9 cellular contexts compared by ENCODE assay signal in genomic region chr1:156113263-156114004, GRCh38. TPM values are rescaled to one million over a fixed set of nuclear protein-coding genes. Genes with fewer than 3 reads are reported as not detected.
A peak's percentile ranks its signal among the peaks of the same experiment; 100 is the strongest.
DNase-seq lines count a peak whose midpoint lies in the region; ATAC-seq and TF ChIP-seq lines count a peak whose summit lies in the region.
"Had no signal": no experiment of that assay in that cellular context is flagged by ENCODE, and none has a peak within 500 bp of the region (broad histone marks: within the 10 kb centered on the region; RNA-seq: fewer than 3 reads in every experiment).

No MANE protein-coding gene starts in this region.

- no peak for ATAC-seq in heart right ventricle
- no peak for ATAC-seq in Right ventricle myocardium inferior
- no peak for ATAC-seq in naive B cell (ENCODE audit: low read depth in 2 of 2)

- POLR2A ChIA-PET in GM10248 (lab: Yijun Ruan, JAX), result interaction anchor here (0.5 to 17.9 kb wide), 3 partner anchors 12 to 35 kb away, joined by 3 to 266 read pairs (median 3); no protein-coding TSS in a partner anchor

- peak overlapping the region in 6 of 8 donors; percentile 12 to 90 (median 70) for H3K4me3 Mint-ChIP-seq in naive B cell

- H3K27me3 ChIP-seq in heart right ventricle (peaks cover 0 to 7% (median 0%) of the 10 kb centered on the region in 7 donors), colonic mucosa (no peaks in the 10 kb centered on the region)

- H3K9me3 Mint-ChIP-seq in naive B cell, result no peaks in the 10 kb centered on the region

- intact Hi-C loops in heart right ventricle (cut with DNase I) (no loop called here), Right ventricle myocardium inferior (cut with DNase I) (no loop called here), colonic mucosa (cut with DNase I) (no loop called here)

- peaks cover 0 to 8% of the 10 kb centered on the region in 2 donors for H3K36me3 Mint-ChIP-seq in naive B cell

- H3K36me3 ChIP-seq in heart right ventricle (peaks cover 0 to 11% (median 0%) of the 10 kb centered on the region in 9 donors), colonic mucosa (no peaks in the 10 kb centered on the region), urinary bladder (ENCODE audit: insufficient read depth) (no peaks in the 10 kb centered on the region)

- H3K27me3 Mint-ChIP-seq in naive B cell, result peaks cover 34 to 71% (median 57%) of the 10 kb centered on the region in 3 donors

- H3K9me3 ChIP-seq in heart right ventricle (no peaks in the 10 kb centered on the region), colonic mucosa (no peaks in the 10 kb centered on the region)

- WGBS in heart right ventricle, 2 donors, result 47 to 55% methylated on average over 4 of the region's 4 CpGs
- 37% methylated on average over 4 of the region's 4 CpGs for WGBS in urinary bladder

- DNase-seq in heart right ventricle (no peak), Right ventricle myocardium inferior (ENCODE audit: missing footprints) (no peak), colonic mucosa (peak; percentile 31), naive B cell (no peak), GM10248 (ENCODE audit: extremely low spot score) (no peak), Kasumi-1 (lab: John Stamatoyannopoulos, UW) (no peak), LoVo (ENCODE audit: low spot score) (no peak)

- H3K4me1 Mint-ChIP-seq in naive B cell, result peaks cover 18 to 22% (median 20%) of the 10 kb centered on the region in 3 donors

- peak overlapping the region in 4 of 6 donors; percentile 8 to 98 (median 58) for H3K27ac Mint-ChIP-seq in naive B cell

- TF ChIP-seq CTCF in heart right ventricle (IDR thresholded peaks at IDR 0.05) (no peak), colonic mucosa (IDR thresholded peaks at IDR 0.05) (no peak), GM10248 (IDR thresholded peaks at IDR 0.05; ENCODE audit: control extremely low read depth, extremely low read depth, low read depth, missing control alignments) (no peak)

- CTCF ChIA-PET in GM10248 (lab: Yijun Ruan, JAX), result interaction anchor here (2.0 to 27.7 kb wide), 4 partner anchors 10 to 17 kb away, joined by 7 to 1172 read pairs (median 74); partner anchors contain the start of gene MEX3A

- H3K4me3 ChIP-seq in heart right ventricle (peak overlapping the region in 2 of 10 donors; percentile 95 to 99), colonic mucosa (no peak overlapping the region), urinary bladder (ENCODE audit: low read depth, low read length) (no peak overlapping the region)

- peak overlapping the region in 1 of 2 donors; percentile 100 for H3K9ac ChIP-seq in colonic mucosa (ENCODE audit: low read depth in 2 of 2, low read length in 2 of 2)

- H3K4me1 ChIP-seq in heart right ventricle (peaks cover 13 to 53% (median 34%) of the 10 kb centered on the region in 9 donors), colonic mucosa (peaks cover 5% of the 10 kb centered on the region), urinary bladder (ENCODE audit: insufficient read depth) (no peaks in the 10 kb centered on the region)

- H3K27ac ChIP-seq in heart right ventricle, result peak overlapping the region in 9 of 10 donors; percentile 93 to 100 (median 98)
- H3K27ac ChIP-seq in colonic mucosa, result peak overlapping the region; percentile 94
- H3K27ac ChIP-seq in urinary bladder (ENCODE audit: low read depth), result peak overlapping the region; percentile 93

RNA-seq across cellular contexts. Expression of gene LMNA, which starts 1.1 kb away (rescaled TPM):
- total RNA-seq in heart right ventricle (100 to 1,000 TPM; 213 to 554 (median 267) TPM), Right ventricle myocardium inferior (288 TPM), colonic mucosa (100 to 1,000 TPM; 414 to 610 TPM), urinary bladder (224 TPM)
- polyA plus RNA-seq in heart right ventricle (100 to 1,000 TPM; 286 to 356 TPM), naive B cell (ENCODE audit: low read depth in 6 of 6) (1 to 10 TPM in 4 of 6 donors, under 1 TPM in 2; 0.33 to 3.0 (median 1.4) TPM), urinary bladder (306 TPM)

RNA-seq across cellular contexts. Expression of gene MEX3A, which starts 31.2 kb away (rescaled TPM):
- total RNA-seq in heart right ventricle, result under 1 TPM; 0.09 to 0.31 (median 0.19) TPM
- under 1 TPM; 0.17 to 0.29 TPM for polyA plus RNA-seq in heart right ventricle
- 0.24 TPM for total RNA-seq in Right ventricle myocardium inferior
- 1 to 10 TPM; 1.6 to 3.7 TPM for total RNA-seq in colonic mucosa
- polyA plus RNA-seq in naive B cell (ENCODE audit: low read depth in 6 of 6), result under 1 TPM in 2 of 6 donors, not detected in 4; 0.05 to 0.13 TPM
- total RNA-seq in urinary bladder, result 7.2 TPM
- polyA plus RNA-seq in urinary bladder, result 0.76 TPM

RNA-seq across cellular contexts. Expression of gene SEMA4A, which starts 40.0 kb away (rescaled TPM):
- total RNA-seq in heart right ventricle (1 to 10 TPM in 9 of 10 donors, under 1 TPM in 1; 0.98 to 6.8 (median 1.8) TPM), Right ventricle myocardium inferior (2.2 TPM), colonic mucosa (1 to 10 TPM; 4.5 to 5.6 TPM), urinary bladder (7.3 TPM)
- polyA plus RNA-seq in heart right ventricle (1 to 10 TPM; 1.1 to 2.0 TPM), naive B cell (ENCODE audit: low read depth in 6 of 6) (10 to 100 TPM; 23.3 to 37.3 (median 29.5) TPM), urinary bladder (7.0 TPM)

RNA-seq across cellular contexts. Expression of gene RAB25, which starts 52.5 kb away (rescaled TPM):
- total RNA-seq in heart right ventricle, result under 1 TPM in 1 of 10 donors, not detected in 9; 0.50 TPM
- under 1 TPM in 1 of 2 donors, not detected in 1; 0.17 TPM for polyA plus RNA-seq in heart right ventricle
- not detected for total RNA-seq in Right ventricle myocardium inferior
- total RNA-seq in colonic mucosa, result 100 to 1,000 TPM; 213 TPM
- polyA plus RNA-seq in naive B cell (ENCODE audit: low read depth in 6 of 6), result not detected
- total RNA-seq in urinary bladder, result 11.9 TPM
- polyA plus RNA-seq in urinary bladder, result 28.2 TPM
- total RNA-seq: SK-MEL-5 had no signal

RNA-seq across cellular contexts. Expression of gene LAMTOR2, which starts 58.9 kb away (rescaled TPM):
- total RNA-seq in heart right ventricle, result 10 to 100 TPM; 49.4 to 64.9 (median 59.6) TPM
- 100 to 1,000 TPM in 1 of 2 donors, 10 to 100 TPM in 1; 94.3 to 105 TPM for polyA plus RNA-seq in heart right ventricle
- 63.8 TPM for total RNA-seq in Right ventricle myocardium inferior
- 10 to 100 TPM; 69.4 to 83.9 TPM for total RNA-seq in colonic mucosa
- polyA plus RNA-seq in naive B cell (ENCODE audit: low read depth in 6 of 6), result 100 to 1,000 TPM in 5 of 6 donors, 10 to 100 TPM in 1; 99.5 to 139 (median 114) TPM
- 28.9 TPM for total RNA-seq in urinary bladder
- polyA plus RNA-seq in urinary bladder, result 91.1 TPM
